ENCODE assay signal across 25 cellular contexts in genomic region chr4:107599841-107600240, GRCh38.
DNase-seq lines count a peak whose midpoint lies in the region; ATAC-seq and TF ChIP-seq lines count a peak whose summit lies in the region.
"Had no signal": no experiment of that assay in that cellular context is flagged by ENCODE, and none has a peak within 500 bp of the region (broad histone marks: within the 10 kb centered on the region; RNA-seq: fewer than 3 reads in every experiment).

No MANE protein-coding gene starts in this region.

- H2BK5ac ChIP-seq in trophoblast cell (ENCODE audit: low read depth, low read length, poor library complexity): no peak overlapping the region

- no peak overlapping the region for H3K18ac ChIP-seq in trophoblast cell (ENCODE audit: low read length)

- H3K27me3 Mint-ChIP-seq in chondrocyte (ENCODE audit: low read depth): no peaks in the 10 kb centered on the region
- H3K27me3 Mint-ChIP-seq: naive B cell had no signal

- H3K27ac ChIP-seq in trophoblast cell (ENCODE audit: low read depth, low read length): no peak overlapping the region
- H3K27ac ChIP-seq: BLaER1, spleen, uterus had no signal

- no peak overlapping the region for H2AFZ ChIP-seq in trophoblast cell (ENCODE audit: insufficient read depth, low read length, poor library complexity)

- no peak overlapping the region for H2BK12ac ChIP-seq in trophoblast cell (ENCODE audit: low read length)

- H4K91ac ChIP-seq in trophoblast cell (ENCODE audit: low read depth, low read length): no peak overlapping the region

- no peaks in the 10 kb centered on the region for H3K36me3 Mint-ChIP-seq in chondrocyte (ENCODE audit: low read depth)
- H3K36me3 Mint-ChIP-seq: naive B cell; stimulated activated effector memory CD8-positive, alpha-beta T cell treated with anti-CD3 and anti-CD28 coated beads, Interleukin-12 subunit alpha, Interleukin-12 subunit beta, amount 100 ng/mL, for 72 hours had no signal

- DNase-seq in AG20443 (ENCODE audit: low spot score) (peak; percentile 19), NCI-H226 (peak; percentile 47), chondrocyte (ENCODE audit: low spot score) (no peak), trophoblast cell (peak; percentile 6 to 48), mesenteric fat pad (ENCODE audit: low spot score) (no peak), NOMO-1 treated with dmso at 0.1 percent for 144 hours (lab: John Stamatoyannopoulos, UW; ENCODE audit: unreplicated experiment) (no peak)
- DNase-seq in NK-92 treated with Interleukin-12 subunit alpha and Interleukin-12 subunit beta, amount 100 ng/mL, for 24 hours (lab: John Stamatoyannopoulos, UW): no peak
- DNase-seq: activated CD4-positive, alpha-beta T cell treated with anti-CD3 and anti-CD28 coated beads for 4 hours; activated T-cell treated with anti-CD3 and anti-CD28 coated beads, Interleukin-2, amount 50 U/mL, for 4 hours; amniotic stem cell; central memory CD4-positive, alpha-beta T cell; COR-L47; DMS79 treated with DMSO at 0.1 percent for 48 hours; KBM-7; naive B cell; NCI-H1436; NCI-H510A treated with DMSO at 0.1 percent for 48 hours; occipital lobe; retina; spleen; stimulated activated CD4-positive, alpha-beta T cell treated with anti-CD3 and anti-CD28 coated beads, Interleukin-2, amount 100 ng/mL, for 48 hours; uterus had no signal

- no peak overlapping the region for H3K4me3 ChIP-seq in trophoblast cell (ENCODE audit: low read depth, low read length)
- H3K4me3 ChIP-seq: BLaER1, spleen, uterus had no signal

- H2BK120ac ChIP-seq in trophoblast cell (ENCODE audit: insufficient read depth, low read length, poor library complexity): no peak overlapping the region

- no peak overlapping the region for H3K4me3 Mint-ChIP-seq in chondrocyte (ENCODE audit: unreplicated experiment)
- H3K4me3 Mint-ChIP-seq: activated T-cell treated with anti-CD3 and anti-CD28 coated beads, Interleukin-2, amount 50 U/mL, for 4 hours; naive B cell; stimulated activated effector memory CD8-positive, alpha-beta T cell treated with anti-CD3 and anti-CD28 coated beads, Interleukin-12 subunit alpha, Interleukin-12 subunit beta, amount 100 ng/mL, for 72 hours had no signal

- no peak overlapping the region for H4K8ac ChIP-seq in trophoblast cell (ENCODE audit: low read depth, low read length)

- no peak for ATAC-seq in HG03460 (IDR thresholded peaks at IDR 0.05; ENCODE audit: unreplicated experiment)
- ATAC-seq: activated T-cell treated with anti-CD3 and anti-CD28 coated beads, Interleukin-2, amount 50 U/mL, for 4 hours; stimulated activated effector memory CD8-positive, alpha-beta T cell treated with anti-CD3 and anti-CD28 coated beads, Interleukin-12 subunit alpha, Interleukin-12 subunit beta, amount 100 ng/mL, for 72 hours had no signal

- peak overlapping the region; percentile 93 for H3K27ac Mint-ChIP-seq in chondrocyte (ENCODE audit: unreplicated experiment)
- H3K27ac Mint-ChIP-seq: stimulated activated effector memory CD8-positive, alpha-beta T cell treated with anti-CD3 and anti-CD28 coated beads, Interleukin-12 subunit alpha, Interleukin-12 subunit beta, amount 100 ng/mL, for 72 hours had no signal

- peaks cover 0 to 3% of the 10 kb centered on the region in 2 experiments for H3K4me1 ChIP-seq in trophoblast cell (ENCODE audit: control insufficient read depth in 1 of 2, insufficient read depth in 2 of 2, low read length in 2 of 2)
- H3K4me1 ChIP-seq: BLaER1, spleen, uterus had no signal

- no peaks in the 10 kb centered on the region for H3K9me3 ChIP-seq in trophoblast cell (ENCODE audit: insufficient read depth, low read depth, low read length)
- H3K9me3 ChIP-seq: BLaER1, uterus had no signal

- no peak for TF ChIP-seq CTCF in chondrocyte (IDR thresholded peaks at IDR 0.05)

- H3K9me3 Mint-ChIP-seq in chondrocyte (ENCODE audit: low read depth): no peaks in the 10 kb centered on the region
- H3K9me3 Mint-ChIP-seq: activated T-cell treated with anti-CD3 and anti-CD28 coated beads, Interleukin-2, amount 50 U/mL, for 4 hours; stimulated activated effector memory CD8-positive, alpha-beta T cell treated with anti-CD3 and anti-CD28 coated beads, Interleukin-12 subunit alpha, Interleukin-12 subunit beta, amount 100 ng/mL, for 72 hours had no signal

- no peaks in the 10 kb centered on the region for H3K27me3 ChIP-seq in trophoblast cell (ENCODE audit: insufficient read depth, low read length)
- H3K27me3 ChIP-seq: BLaER1, spleen, uterus had no signal

- no peak overlapping the region for H3K23ac ChIP-seq in trophoblast cell (ENCODE audit: low read length)

- no peak overlapping the region for H3K4me2 ChIP-seq in trophoblast cell (ENCODE audit: low read length)
- H3K4me2 ChIP-seq: BLaER1 had no signal

- H3K79me2 ChIP-seq in trophoblast cell (ENCODE audit: control insufficient read depth, insufficient read depth, low read length, poor library complexity): no peaks in the 10 kb centered on the region

- H2AK5ac ChIP-seq in trophoblast cell (ENCODE audit: low read length): no peak overlapping the region

- H3K4me1 Mint-ChIP-seq in chondrocyte (ENCODE audit: low read depth): peaks cover 47% of the 10 kb centered on the region
- H3K4me1 Mint-ChIP-seq: naive B cell; stimulated activated effector memory CD8-positive, alpha-beta T cell treated with anti-CD3 and anti-CD28 coated beads, Interleukin-12 subunit alpha, Interleukin-12 subunit beta, amount 100 ng/mL, for 72 hours had no signal

- no CpG with 5 or more reads among the region's 3 CpGs for WGBS in trophoblast cell (ENCODE audit: extremely low coverage, insufficient coverage, insufficient read length)

- no peaks in the 10 kb centered on the region for H3K36me3 ChIP-seq in trophoblast cell (ENCODE audit: control insufficient read depth in 1 of 2, insufficient read depth in 2 of 2, low read length in 2 of 2)
- H3K36me3 ChIP-seq: BLaER1, spleen, uterus had no signal

- no peak overlapping the region for H3K9ac ChIP-seq in trophoblast cell (ENCODE audit: low read length)
- H3K9ac ChIP-seq: BLaER1 had no signal

- H3K14ac ChIP-seq in trophoblast cell (ENCODE audit: low read length): no peak overlapping the region

- H3K4ac ChIP-seq in trophoblast cell (ENCODE audit: low read depth, low read length): no peak overlapping the region

- H3K79me1 ChIP-seq in trophoblast cell (ENCODE audit: low read length): peaks cover 4% of the 10 kb centered on the region

- H4K12ac ChIP-seq in trophoblast cell (ENCODE audit: low read depth, low read length): no peak overlapping the region

Comparison
In these comparisons a context has a peak if more than half of its experiments do, and no peak if none do; other contexts are left out.
1. DNase-seq: peak in AG20443 (single experiment), NCI-H226 (single experiment) and trophoblast cell (2 of 2); none in chondrocyte (single experiment), mesenteric fat pad (single experiment), NOMO-1 treated with dmso at 0.1 percent for 144 hours (single experiment) and NK-92 treated with Interleukin-12 subunit alpha and Interleukin-12 subunit beta, amount 100 ng/mL, for 24 hours (single experiment).